ENCODE assay signal across 1 cellular context in genomic region chr1:154313066-154313356, GRCh38.
TF ChIP-seq lines count a peak whose summit lies in the region.

No MANE protein-coding gene starts in this region.

TF ChIP-seq in K562, 482 proteins besides CTCF, POLR2A, EP300 and RAD21 (continued from another document):
- TF ChIP-seq SMAD1 (IDR thresholded peaks at IDR 0.05; ENCODE audit: low read depth, low read length, partially characterized antibody) (no peak), ZNF436 (CRISPR knock-in tag; IDR thresholded peaks at IDR 0.05) (no peak), RCOR1 (IDR thresholded peaks at IDR 0.05; ENCODE audit: borderline replicate concordance in 1 of 2, low read depth in 2 of 2, low read length in 2 of 2) (peak in 1 of 2 experiments; percentile 95; a peak in 2 of 4 replicates), ZSCAN29 (IDR thresholded peaks at IDR 0.05) (no peak), E2F6 (IDR thresholded peaks at IDR 0.05; ENCODE audit: borderline replicate concordance in 1 of 2, extremely low read depth in 1 of 2, insufficient read depth in 1 of 2, insufficient read length in 1 of 2, low read depth in 1 of 2, low read length in 1 of 2, poor library complexity in 1 of 2, severe bottlenecking in 1 of 2) (peak in 1 of 2 experiments; percentile 10), REST (CRISPR knock-in tag; IDR thresholded peaks at IDR 0.05; ENCODE audit: low read depth) (no peak), ZNF518B (CRISPR knock-in tag; IDR thresholded peaks at IDR 0.05) (no peak), TCF3 (CRISPR knock-in tag; IDR thresholded peaks at IDR 0.05) (peak; percentile 79), NCOR1 (IDR thresholded peaks at IDR 0.05) (peak; percentile 72), DIDO1 (tag; IDR thresholded peaks at IDR 0.05; ENCODE audit: low read depth) (no peak), ZNF133 (CRISPR knock-in tag; IDR thresholded peaks at IDR 0.05) (no peak), CHD2 (IDR thresholded peaks at IDR 0.05; ENCODE audit: low read depth, low read length) (no peak), TEAD1 (CRISPR knock-in tag; IDR thresholded peaks at IDR 0.05) (no peak), NBN (IDR thresholded peaks at IDR 0.05; ENCODE audit: low read depth) (no peak), KHSRP (IDR thresholded peaks at IDR 0.05) (no peak), KDM1A (IDR thresholded peaks at IDR 0.05) (peak; percentile 53 to 75), CBX3 (IDR thresholded peaks at IDR 0.05; ENCODE audit: borderline replicate concordance in 1 of 2, low read length in 2 of 2) (peak in 1 of 2 experiments; percentile 49; a peak in 1 of 3 replicates), PML (IDR thresholded peaks at IDR 0.05; ENCODE audit: low read length) (no peak), SNAPC5 (CRISPR knock-in tag; IDR thresholded peaks at IDR 0.05) (no peak), UBTF (IDR thresholded peaks at IDR 0.05; ENCODE audit: borderline replicate concordance in 1 of 2, low read depth in 2 of 2, low read length in 2 of 2) (0 out of 4 replicates have a peak, but pooled peaks of 1 of the 2 experiments have one; percentile 41), CXXC5 (CRISPR knock-in tag; IDR thresholded peaks at IDR 0.05) (peak; percentile 84), SIN3B (IDR thresholded peaks at IDR 0.05; ENCODE audit: low read depth) (no peak), MTA2 (IDR thresholded peaks at IDR 0.05; ENCODE audit: low read depth) (peak; percentile 59), RNF2 (IDR thresholded peaks at IDR 0.05) (0 out of 2 replicates have a peak, but pooled peaks have one; percentile 23), FIP1L1 (IDR thresholded peaks at IDR 0.05; ENCODE audit: low read depth, low read length, poor library complexity, severe bottlenecking) (no peak), SMARCE1 (IDR thresholded peaks at IDR 0.05) (peak; percentile 93), GATAD2A (IDR thresholded peaks at IDR 0.05) (0 out of 2 replicates have a peak, but pooled peaks have one; percentile 8), MYNN (IDR thresholded peaks at IDR 0.05) (peak; percentile 56; the same call in 1 of the 2 replicates), MYNN (CRISPR knock-in tag; IDR thresholded peaks at IDR 0.05) (no peak), ARID4B (CRISPR knock-in tag; IDR thresholded peaks at IDR 0.05) (no peak), BHLHE40 (IDR thresholded peaks at IDR 0.05; ENCODE audit: low read length) (peak; percentile 80), ZNF311 (CRISPR knock-in tag; IDR thresholded peaks at IDR 0.05) (no peak), RB1 (IDR thresholded peaks at IDR 0.05; ENCODE audit: low read depth) (no peak), CREM (IDR thresholded peaks at IDR 0.05; ENCODE audit: low read depth) (peak; percentile 70; the same call in 1 of the 2 replicates), EGR1 (conservative IDR thresholded peaks at IDR 0.05) (peak; percentile 80), SMARCC2 (IDR thresholded peaks at IDR 0.05; ENCODE audit: low read depth) (peak; percentile 89), ARNT (IDR thresholded peaks at IDR 0.05) (no peak), ZFP30 (CRISPR knock-in tag; IDR thresholded peaks at IDR 0.05; ENCODE audit: borderline replicate concordance) (no peak), ARID3B (CRISPR knock-in tag; IDR thresholded peaks at IDR 0.05; ENCODE audit: borderline replicate concordance) (no peak), BACH1 (tag; IDR thresholded peaks at IDR 0.05) (no peak), STAT5A (IDR thresholded peaks at IDR 0.05; ENCODE audit: borderline replicate concordance, low read length) (peak; percentile 44; the same call in 1 of the 2 replicates)
